Comparison of ENCODE assay signal across 22 cellular contexts in the genomic region with DNA sequence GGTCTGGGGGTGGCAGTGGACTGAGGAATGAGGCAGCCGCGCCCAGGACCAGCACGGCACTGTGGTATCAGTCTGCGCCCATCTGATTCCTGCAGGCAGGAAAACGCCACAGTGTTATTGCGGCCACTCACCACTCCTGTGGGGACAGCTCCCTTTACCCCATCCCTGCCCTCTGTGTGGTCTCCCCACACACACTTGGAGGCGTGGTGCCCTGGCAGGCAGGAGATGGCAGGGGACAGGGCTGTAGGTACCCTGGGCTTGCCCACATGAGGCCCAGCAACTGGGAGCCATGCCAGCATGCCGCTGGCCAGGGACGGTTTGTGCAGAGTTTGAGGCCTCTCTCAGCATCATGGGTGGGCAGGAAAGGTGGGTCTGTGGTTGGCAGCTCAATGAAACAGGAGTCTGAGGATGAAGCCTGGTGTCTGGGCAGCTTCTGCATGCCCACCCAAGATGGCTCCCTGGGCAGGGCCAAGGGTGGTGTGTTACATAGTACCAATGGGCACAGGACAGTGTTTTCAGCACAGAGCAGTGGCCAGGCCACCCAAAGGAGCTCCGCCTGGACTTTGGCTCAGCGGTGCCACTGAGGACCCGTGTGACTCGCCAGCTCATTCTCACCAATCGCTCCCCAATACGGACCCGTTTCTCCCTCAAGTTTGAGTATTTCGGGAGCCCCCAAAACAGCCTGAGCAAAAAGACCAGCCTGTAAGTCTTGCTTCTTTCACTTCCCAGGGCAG. TPM values are rescaled to one million over a fixed set of nuclear protein-coding genes. Genes with fewer than 3 reads are reported as not detected.
DNase-seq lines count a peak whose midpoint lies in the region; ATAC-seq and TF ChIP-seq lines count a peak whose summit lies in the region.
"Had no signal": no experiment of that assay in that cellular context is flagged by ENCODE, and none has a peak within 500 bp of the region (broad histone marks: within the 10 kb centered on the region; RNA-seq: fewer than 3 reads in every experiment).

No MANE protein-coding gene starts in this region.

- CTCF ChIA-PET in activated B cell treated with CpG ODN at 0.5 μM for 24 hours (lab: Charles Lee) = no interaction called here

- intact Hi-C loops in activated B cell treated with CpG ODN at 0.5 μM for 24 hours (cut with micrococcal nuclease) (no loop called here), spleen (cut with DNase I; ENCODE audit: low total_unique reads) (no loop called here)

- H3K9me3 ChIP-seq in spleen = peaks cover 0 to 17% (median 12%) of the 10 kb centered on the region in 8 donors
- H3K9me3 ChIP-seq: SJCRH30 had no signal

- H3K36me3 ChIP-seq in spleen = peaks cover 0 to 4% (median 0%) of the 10 kb centered on the region in 6 donors
- H3K36me3 ChIP-seq: BLaER1 treated with 17β-estradiol and CSF1 and Interleukin-3, amounts not matched to agents 10 nM and 100 nM; SJCRH30 had no signal

- DNase-seq in activated CD8-positive, alpha-beta memory T cell treated with anti-CD3 and anti-CD28 coated beads, Interleukin-2, amount 50 U/mL, for 48 hours = peak; percentile 40
- no peak for DNase-seq in activated CD8-positive, alpha-beta memory T cell treated with anti-CD3 and anti-CD28 coated beads for 24 hours
- peak; percentile 4 for DNase-seq in activated B cell treated with CpG ODN at 0.5 μM for 24 hours
- DNase-seq in mesenteric fat pad (ENCODE audit: low spot score) = peak; percentile 60
- DNase-seq in spleen = peak; percentile 68
- DNase-seq in HFFc6 = no peak
- DNase-seq in NCI-H1092 treated with DMSO at 0.1 percent for 48 hours (lab: John Stamatoyannopoulos, UW) = no peak
- DNase-seq: 8988T; Caco-2; CD4-positive, alpha-beta memory T cell; DMS 273 treated with DMSO at 0.1 percent for 48 hours; DMS79 treated with DMSO at 0.1 percent for 48 hours; KG1; NCI-H1105; NCI-H2029 treated with DMSO at 0.1 percent for 48 hours; NCI-H226; NCI-H510A treated with DMSO at 0.1 percent for 48 hours; NCI-H748 treated with DMSO at 0.1 percent for 48 hours; SJCRH30 had no signal

- H3K27me3 ChIP-seq in spleen (replicated peaks in 1 of 7) = no peaks in the 10 kb centered on the region
- H3K27me3 ChIP-seq: SJCRH30 had no signal

- H3K27ac Mint-ChIP-seq in activated B cell treated with CpG ODN at 0.5 μM for 24 hours (no peak overlapping the region), HFFc6 (no peak overlapping the region)
- H3K27ac Mint-ChIP-seq: CD4-positive, alpha-beta memory T cell had no signal

- peaks cover 0 to 32% (median 6%) of the 10 kb centered on the region in 6 donors for H3K4me1 ChIP-seq in spleen
- H3K4me1 ChIP-seq: Caco-2, SJCRH30 had no signal

- H3K36me3 Mint-ChIP-seq in activated B cell treated with CpG ODN at 0.5 μM for 24 hours (ENCODE audit: low read depth) (no peaks in the 10 kb centered on the region), HFFc6 (ENCODE audit: low read depth) (peaks cover 9% of the 10 kb centered on the region; the same call in 1 of the 2 replicates)

- H3K27ac ChIP-seq in spleen = peak overlapping the region in 1 of 8 donors; percentile 72
- H3K27ac ChIP-seq: BLaER1 treated with 17β-estradiol and CSF1 and Interleukin-3, amounts not matched to agents 10 nM and 100 nM; RWPE1; SJCRH30 had no signal

- TF ChIP-seq POLR2A in spleen (IDR thresholded peaks at IDR 0.05) = no peak

- H3K9me3 Mint-ChIP-seq in activated B cell treated with CpG ODN at 0.5 μM for 24 hours = peaks cover 8% of the 10 kb centered on the region
- peaks cover 12% of the 10 kb centered on the region for H3K9me3 Mint-ChIP-seq in HFFc6

- H3K4me1 Mint-ChIP-seq in activated B cell treated with CpG ODN at 0.5 μM for 24 hours (peaks cover under 1% of the 10 kb centered on the region), HFFc6 (ENCODE audit: low read depth) (no peaks in the 10 kb centered on the region)
- H3K4me1 Mint-ChIP-seq: CD4-positive, alpha-beta memory T cell had no signal

- no peak for TF ChIP-seq CTCF in activated B cell treated with CpG ODN at 0.5 μM for 24 hours (IDR thresholded peaks at IDR 0.05)
- TF ChIP-seq CTCF in spleen (IDR thresholded peaks at IDR 0.05 in 8 of 11, conservative IDR thresholded peaks at IDR 0.05 in 3 of 11) = no peak
- TF ChIP-seq CTCF in HFFc6 (IDR thresholded peaks at IDR 0.05) = no peak

- no peak overlapping the region for H3K4me3 ChIP-seq in spleen
- H3K4me3 ChIP-seq: BLaER1 treated with 17β-estradiol and CSF1 and Interleukin-3, amounts not matched to agents 10 nM and 100 nM; SJCRH30 had no signal

- POLR2A ChIA-PET in activated B cell treated with CpG ODN at 0.5 μM for 24 hours (lab: Charles Lee) = no interaction called here

- no peak overlapping the region for H3K4me3 Mint-ChIP-seq in activated B cell treated with CpG ODN at 0.5 μM for 24 hours
- H3K4me3 Mint-ChIP-seq in HFFc6 = no peak overlapping the region
- H3K4me3 Mint-ChIP-seq: CD4-positive, alpha-beta memory T cell had no signal

- no peak for ATAC-seq in activated B cell treated with CpG ODN at 0.5 μM for 24 hours (ENCODE audit: low read depth)
- no peak for ATAC-seq in HG02870 (IDR thresholded peaks at IDR 0.05; ENCODE audit: unreplicated experiment)

- 83 to 93% (median 93%) methylated on average over 16 to 17 of the region's 17 CpGs for WGBS in spleen, 5 donors

- H3K27me3 Mint-ChIP-seq in activated B cell treated with CpG ODN at 0.5 μM for 24 hours (peaks cover 7% of the 10 kb centered on the region), HFFc6 (ENCODE audit: insufficient read depth) (peaks cover 13% of the 10 kb centered on the region)
- H3K27me3 Mint-ChIP-seq: CD4-positive, alpha-beta memory T cell had no signal

RNA-seq across cellular contexts. Expression of a gene that starts 27.2 kb away (rescaled TPM):
- 78.1 and 79.6 TPM in 2 replicates for total RNA-seq in activated B cell treated with CpG ODN at 0.5 μM for 24 hours
- 67.6 TPM for total RNA-seq in mesenteric fat pad
- 100 to 1,000 TPM in 2 of 7 donors, 10 to 100 TPM in 5; 77.5 to 120 (median 88.0) TPM for total RNA-seq in spleen
- 10 to 100 TPM; 68.4 to 79.3 (median 73.9) TPM for polyA plus RNA-seq in spleen
- total RNA-seq in HFFc6 (2021; fragmentation: NEBNext Ultra II Directional; extraction: Animal tissue kit (Norgen Biotek cat#: 25700)) = 10 to 100 TPM; 45.1 to 60.9 (median 52.1) TPM

RNA-seq across cellular contexts. Expression of a gene that starts 28.7 kb away (rescaled TPM):
- 60.1 and 62.7 TPM in 2 replicates for total RNA-seq in activated B cell treated with CpG ODN at 0.5 μM for 24 hours
- 40.0 TPM for total RNA-seq in mesenteric fat pad
- 100 to 1,000 TPM in 2 of 7 donors, 10 to 100 TPM in 5; 69.8 to 146 (median 90.9) TPM for total RNA-seq in spleen
- polyA plus RNA-seq in spleen = 10 to 100 TPM; 38.8 to 53.3 (median 41.1) TPM
- total RNA-seq in HFFc6 (2021; fragmentation: NEBNext Ultra II Directional; extraction: Animal tissue kit (Norgen Biotek cat#: 25700)) = 10 to 100 TPM; 25.1 to 31.9 (median 28.4) TPM

RNA-seq across cellular contexts. Expression of a gene that starts 55.6 kb away (rescaled TPM):
- total RNA-seq in activated B cell treated with CpG ODN at 0.5 μM for 24 hours = 34.8 and 40.2 TPM in 2 replicates
- 51.8 TPM for total RNA-seq in mesenteric fat pad
- 10 to 100 TPM; 28.6 to 45.0 (median 33.4) TPM for total RNA-seq in spleen
- 10 to 100 TPM in 1 of 3 donors, 1 to 10 TPM in 2; 9.3 to 12.4 (median 9.7) TPM for polyA plus RNA-seq in spleen
- 10 to 100 TPM; 48.5 to 54.3 (median 51.5) TPM for total RNA-seq in HFFc6 (2021; fragmentation: NEBNext Ultra II Directional; extraction: Animal tissue kit (Norgen Biotek cat#: 25700))

Comparison
In these comparisons a context has a peak if more than half of its experiments do, and no peak if none do; other contexts are left out.
1. DNase-seq: peak in activated CD8-positive, alpha-beta memory T cell treated with anti-CD3 and anti-CD28 coated beads, Interleukin-2, amount 50 U/mL, for 48 hours (single experiment), activated B cell treated with CpG ODN at 0.5 μM for 24 hours (single experiment), mesenteric fat pad (single experiment) and spleen (single experiment); none in activated CD8-positive, alpha-beta memory T cell treated with anti-CD3 and anti-CD28 coated beads for 24 hours (single experiment), HFFc6 (single experiment) and NCI-H1092 treated with DMSO at 0.1 percent for 48 hours (single experiment).